In the genomic region with DNA sequence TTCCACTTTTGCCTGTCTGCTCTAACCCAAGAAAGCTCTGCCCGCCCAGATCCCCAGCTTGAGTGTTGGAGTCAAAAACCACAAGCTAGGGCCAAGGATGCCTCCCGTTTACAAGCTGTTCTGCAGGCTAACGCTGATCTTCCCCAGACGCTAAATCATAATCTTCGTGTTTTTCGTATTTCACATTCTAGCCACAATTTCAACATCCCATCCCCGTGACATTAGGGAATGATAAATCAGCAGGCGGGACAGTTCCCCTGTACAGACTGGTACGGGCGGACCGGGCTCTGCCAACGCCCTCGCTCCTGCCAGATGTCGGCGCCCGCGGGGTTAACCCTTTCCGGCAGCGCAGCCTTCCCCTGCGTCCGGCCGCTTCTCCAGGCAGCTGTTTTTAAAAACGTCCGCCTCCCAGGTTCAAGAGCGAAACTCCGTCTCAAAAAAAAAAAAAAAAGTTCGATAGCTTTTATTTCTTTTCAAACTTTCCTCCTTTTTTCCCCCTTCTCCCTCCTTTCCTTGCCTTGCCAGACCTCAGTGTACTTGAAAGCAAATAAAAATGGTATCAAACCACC, we compare ENCODE assay signal across 8 cellular contexts.
DNase-seq lines count a peak whose midpoint lies in the region; ATAC-seq and TF ChIP-seq lines count a peak whose summit lies in the region.

No MANE protein-coding gene starts in this region.

- CTCF ChIA-PET in activated naive CD4-positive, alpha-beta T cell treated with anti-CD3 and anti-CD28 coated beads, Interleukin-2, amount 10 ng/mL, durations not matched to agents 7 days and 5 days (lab: Charles Lee), result interaction anchor here (0.9 kb wide), 1 partner anchor 10 kb away, joined by 3 read pairs; no protein-coding TSS in a partner anchor
- CTCF ChIA-PET in activated CD8-positive, alpha-beta T cell treated with anti-CD3 and anti-CD28 coated beads for 36 hours (lab: Charles Lee), result interaction anchor here (1.1 kb wide), 1 partner anchor 9 kb away, joined by 5 read pairs; no protein-coding TSS in a partner anchor

- TF ChIP-seq CTCF in activated CD8-positive, alpha-beta T cell treated with anti-CD3 and anti-CD28 coated beads for 36 hours (IDR thresholded peaks at IDR 0.05), result no peak
- no peak for TF ChIP-seq CTCF in foreskin fibroblast (IDR thresholded peaks at IDR 0.05; ENCODE audit: low read depth, low read length)

- no peak overlapping the region for H3K27ac Mint-ChIP-seq in activated naive CD4-positive, alpha-beta T cell treated with anti-CD3 and anti-CD28 coated beads, Interleukin-2, amount 10 ng/mL, durations not matched to agents 7 days and 5 days
- H3K27ac Mint-ChIP-seq in activated CD8-positive, alpha-beta T cell treated with anti-CD3 and anti-CD28 coated beads for 36 hours, result no peak overlapping the region

- POLR2A ChIA-PET in activated CD8-positive, alpha-beta T cell treated with anti-CD3 and anti-CD28 coated beads for 36 hours (lab: Charles Lee), result no interaction called here

- H3K36me3 Mint-ChIP-seq in activated naive CD4-positive, alpha-beta T cell treated with anti-CD3 and anti-CD28 coated beads, Interleukin-2, amount 10 ng/mL, durations not matched to agents 7 days and 5 days, result no peaks in the 10 kb centered on the region
- no peaks in the 10 kb centered on the region for H3K36me3 Mint-ChIP-seq in activated CD8-positive, alpha-beta T cell treated with anti-CD3 and anti-CD28 coated beads for 36 hours (ENCODE audit: low read depth)

- peaks cover 11% of the 10 kb centered on the region for H3K4me1 Mint-ChIP-seq in activated naive CD4-positive, alpha-beta T cell treated with anti-CD3 and anti-CD28 coated beads, Interleukin-2, amount 10 ng/mL, durations not matched to agents 7 days and 5 days
- peaks cover 5% of the 10 kb centered on the region for H3K4me1 Mint-ChIP-seq in activated CD8-positive, alpha-beta T cell treated with anti-CD3 and anti-CD28 coated beads for 36 hours (ENCODE audit: low read depth)

- no peak for ATAC-seq in activated CD8-positive, alpha-beta T cell treated with anti-CD3 and anti-CD28 coated beads for 36 hours
- no peak for ATAC-seq in GM19023 (IDR thresholded peaks at IDR 0.05; ENCODE audit: unreplicated experiment)
- no peak for ATAC-seq in GM18517 (IDR thresholded peaks at IDR 0.05; ENCODE audit: unreplicated experiment)

- peak overlapping the region; percentile 43 to 58 for H3K4me3 ChIP-seq in foreskin fibroblast (ENCODE audit: low read depth in 1 of 2, low read length in 2 of 2)

- H3K27me3 Mint-ChIP-seq in activated naive CD4-positive, alpha-beta T cell treated with anti-CD3 and anti-CD28 coated beads, Interleukin-2, amount 10 ng/mL, durations not matched to agents 7 days and 5 days, result peaks cover 49% of the 10 kb centered on the region
- peaks cover 37% of the 10 kb centered on the region for H3K27me3 Mint-ChIP-seq in activated CD8-positive, alpha-beta T cell treated with anti-CD3 and anti-CD28 coated beads for 36 hours

- intact Hi-C loops in activated CD8-positive, alpha-beta T cell treated with anti-CD3 and anti-CD28 coated beads for 36 hours (cut with micrococcal nuclease), result no loop called here

- H3K9me3 Mint-ChIP-seq in activated naive CD4-positive, alpha-beta T cell treated with anti-CD3 and anti-CD28 coated beads, Interleukin-2, amount 10 ng/mL, durations not matched to agents 7 days and 5 days, result no peaks in the 10 kb centered on the region
- no peaks in the 10 kb centered on the region for H3K9me3 Mint-ChIP-seq in activated CD8-positive, alpha-beta T cell treated with anti-CD3 and anti-CD28 coated beads for 36 hours

- peak overlapping the region; percentile 13 for H3K4me3 Mint-ChIP-seq in activated naive CD4-positive, alpha-beta T cell treated with anti-CD3 and anti-CD28 coated beads, Interleukin-2, amount 10 ng/mL, durations not matched to agents 7 days and 5 days
- peak overlapping the region; percentile 11 for H3K4me3 Mint-ChIP-seq in activated CD8-positive, alpha-beta T cell treated with anti-CD3 and anti-CD28 coated beads for 36 hours

- DNase-seq in activated naive CD4-positive, alpha-beta T cell treated with anti-CD3 and anti-CD28 coated beads, Interleukin-2, amount 10 ng/mL, durations not matched to agents 7 days and 5 days, result peak; percentile 30
- DNase-seq in activated naive CD4-positive, alpha-beta T cell treated with Interleukin-2 at 50 U/mL for 16 hours, result no peak
- peak; percentile 33 for DNase-seq in activated CD8-positive, alpha-beta T cell treated with anti-CD3 and anti-CD28 coated beads for 36 hours
- DNase-seq in foreskin fibroblast (peak; percentile 64 to 86), occipital lobe (lab: John Stamatoyannopoulos, UW) (peak; percentile 53), T1000 (lab: John Stamatoyannopoulos, UW) (no peak)

Comparison
In these comparisons a context has a peak if more than half of its experiments do, and no peak if none do; other contexts are left out.
1. DNase-seq: peak in activated naive CD4-positive, alpha-beta T cell treated with anti-CD3 and anti-CD28 coated beads, Interleukin-2, amount 10 ng/mL, durations not matched to agents 7 days and 5 days (single experiment), activated CD8-positive, alpha-beta T cell treated with anti-CD3 and anti-CD28 coated beads for 36 hours (single experiment), foreskin fibroblast (2 of 2) and occipital lobe (single experiment); none in activated naive CD4-positive, alpha-beta T cell treated with Interleukin-2 at 50 U/mL for 16 hours (single experiment) and T1000 (single experiment).